In genomic region chr3:94063497-94064119, GRCh38 we compare ENCODE assay signal across 7 cellular contexts. TPM values are rescaled to one million over a fixed set of nuclear protein-coding genes. Genes with fewer than 3 reads are reported as not detected.
DNase-seq lines count a peak whose midpoint lies in the region; ATAC-seq and TF ChIP-seq lines count a peak whose summit lies in the region.

No MANE protein-coding gene starts in this region.

- peak overlapping the region; percentile 57 for H4K12ac ChIP-seq in trophoblast cell (ENCODE audit: low read depth, low read length)

- H3K9me3 ChIP-seq in RWPE2 (ENCODE audit: severe bottlenecking), result no peaks in the 10 kb centered on the region
- H3K9me3 ChIP-seq in trophoblast cell (ENCODE audit: insufficient read depth, low read depth, low read length), result no peaks in the 10 kb centered on the region

- H2AFZ ChIP-seq in trophoblast cell (ENCODE audit: insufficient read depth, low read length, poor library complexity), result peak overlapping the region; percentile 75

- H4K8ac ChIP-seq in trophoblast cell (ENCODE audit: low read depth, low read length), result peak overlapping the region; percentile 66

- H2BK5ac ChIP-seq in trophoblast cell (ENCODE audit: low read depth, low read length, poor library complexity), result no peak overlapping the region

- peak overlapping the region; percentile 71 for H3K4ac ChIP-seq in trophoblast cell (ENCODE audit: low read depth, low read length)

- no peak overlapping the region for H3K18ac ChIP-seq in trophoblast cell (ENCODE audit: low read length)

- DNase-seq in H7, result no peak
- DNase-seq in RWPE2 (ENCODE audit: low spot score), result no peak
- no peak for DNase-seq in epithelial cell of prostate (ENCODE audit: low read depth, low spot score)
- no peak for DNase-seq in trophoblast cell
- DNase-seq in effector CD8-positive, alpha-beta T cell (lab: John Stamatoyannopoulos, UW), result no peak

- peak overlapping the region; percentile 65 for H3K4me3 ChIP-seq in H7 (ENCODE audit: insufficient read depth, low read depth, low read length)
- H3K4me3 ChIP-seq in RWPE2 (ENCODE audit: severe bottlenecking), result peak overlapping the region; percentile 61
- H3K4me3 ChIP-seq in trophoblast cell (ENCODE audit: low read depth, low read length), result peak overlapping the region; percentile 53

- H3K4me1 ChIP-seq in RWPE2 (ENCODE audit: insufficient read depth, poor library complexity, severe bottlenecking), result peaks cover 5% of the 10 kb centered on the region
- peaks cover 1 to 3% of the 10 kb centered on the region in 2 experiments for H3K4me1 ChIP-seq in trophoblast cell (ENCODE audit: control insufficient read depth in 1 of 2, insufficient read depth in 2 of 2, low read length in 2 of 2)

- peak overlapping the region; percentile 67 for H3K4me2 ChIP-seq in trophoblast cell (ENCODE audit: low read length)

- H3K23ac ChIP-seq in trophoblast cell (ENCODE audit: low read length), result no peak overlapping the region

- H2BK120ac ChIP-seq in trophoblast cell (ENCODE audit: insufficient read depth, low read length, poor library complexity), result no peak overlapping the region

- H2BK12ac ChIP-seq in trophoblast cell (ENCODE audit: low read length), result no peak overlapping the region

- H4K91ac ChIP-seq in trophoblast cell (ENCODE audit: low read depth, low read length), result no peak overlapping the region

- H2AK5ac ChIP-seq in trophoblast cell (ENCODE audit: low read length), result peak overlapping the region; percentile 69

- H3K27me3 ChIP-seq in H7 (ENCODE audit: control insufficient read depth, insufficient read depth, low read length) (no peaks in the 10 kb centered on the region), RWPE2 (ENCODE audit: insufficient read depth, poor library complexity, severe bottlenecking) (no peaks in the 10 kb centered on the region), trophoblast cell (ENCODE audit: insufficient read depth, low read length) (no peaks in the 10 kb centered on the region)

- ATAC-seq in RWPE2 (ENCODE audit: low read depth), result no peak
- ATAC-seq in GM19395 (IDR thresholded peaks at IDR 0.05; ENCODE audit: unreplicated experiment), result no peak
- no peak for ATAC-seq in HG03571 (IDR thresholded peaks at IDR 0.05; ENCODE audit: unreplicated experiment)

- no CpG with 5 or more reads among the region's 16 CpGs for WGBS in trophoblast cell (ENCODE audit: extremely low coverage, insufficient coverage, insufficient read length)

- H3K79me1 ChIP-seq in trophoblast cell (ENCODE audit: low read length), result peaks cover 7% of the 10 kb centered on the region

- peak overlapping the region; percentile 54 for H3K27ac ChIP-seq in RWPE2 (ENCODE audit: poor library complexity, severe bottlenecking)
- H3K27ac ChIP-seq in epithelial cell of prostate, result peak overlapping the region; percentile 91
- peak overlapping the region; percentile 85 for H3K27ac ChIP-seq in trophoblast cell (ENCODE audit: low read depth, low read length)

- peaks cover 4% of the 10 kb centered on the region for H3K79me2 ChIP-seq in trophoblast cell (ENCODE audit: control insufficient read depth, insufficient read depth, low read length, poor library complexity)

- H3K36me3 ChIP-seq in H7 (replicated peaks; ENCODE audit: control insufficient read depth, insufficient read depth, low read length) (no peaks in the 10 kb centered on the region), RWPE2 (ENCODE audit: low read depth) (no peaks in the 10 kb centered on the region), trophoblast cell (ENCODE audit: control insufficient read depth in 1 of 2, insufficient read depth in 2 of 2, low read length in 2 of 2) (peaks cover 2 to 4% of the 10 kb centered on the region in 2 experiments)

- H3K9ac ChIP-seq in trophoblast cell (ENCODE audit: low read length), result peak overlapping the region; percentile 42

- no peak for TF ChIP-seq CTCF in RWPE2 (IDR thresholded peaks at IDR 0.05; ENCODE audit: poor library complexity, severe bottlenecking)

- H3K14ac ChIP-seq in trophoblast cell (ENCODE audit: low read length), result no peak overlapping the region

RNA-seq across cellular contexts. Expression of gene NSUN3, which starts 0.7 kb away (rescaled TPM):
- total RNA-seq in H7 (2014; rRNA removed; shearing (Covaris generic)), result 7.7 and 22.2 TPM in 2 replicates
- 3.1 and 3.4 TPM in 2 replicates for polyA plus RNA-seq in trophoblast cell (2013)

RNA-seq across cellular contexts. Expression of gene DHFR2, which starts 0.9 kb away (rescaled TPM):
- 1.0 and 1.4 TPM in 2 replicates for total RNA-seq in H7 (2014; rRNA removed; shearing (Covaris generic))
- 1.6 and 1.9 TPM in 2 replicates for polyA plus RNA-seq in trophoblast cell (2013)

RNA-seq across cellular contexts. Expression of gene STX19, which starts 35.2 kb away (rescaled TPM):
- not detected in 2 replicates for total RNA-seq in H7 (2014; rRNA removed; shearing (Covaris generic))
- polyA plus RNA-seq in trophoblast cell (2013), result 0.04 TPM in 1 of 2 replicates, not detected in the other
